Comparison of ENCODE assay signal across 14 cellular contexts in genomic region chr2:100365434-100365833, GRCh38. TPM values are rescaled to one million over a fixed set of nuclear protein-coding genes. Genes with fewer than 3 reads are reported as not detected.
A peak's percentile ranks its signal among the peaks of the same experiment; 100 is the strongest.
DNase-seq lines count a peak whose midpoint lies in the region; ATAC-seq, FAIRE-seq and TF ChIP-seq lines count a peak whose summit lies in the region.
"Had no signal": no experiment of that assay in that cellular context is flagged by ENCODE, and none has a peak within 500 bp of the region (broad histone marks: within the 10 kb centered on the region; RNA-seq: fewer than 3 reads in every experiment).

No MANE protein-coding gene starts in this region.

- no peaks in the 10 kb centered on the region for H4K20me1 ChIP-seq in keratinocyte (ENCODE audit: control insufficient read depth, extremely low read depth, insufficient read depth, low read length)

- no peak overlapping the region for H2AFZ ChIP-seq in keratinocyte (ENCODE audit: control insufficient read depth, low read length)

- H3K4me3 ChIP-seq in adrenal gland (no peak overlapping the region), keratinocyte (ENCODE audit: control insufficient read depth in 2 of 3, extremely low read depth in 1 of 3, insufficient read depth in 2 of 3, low read depth in 1 of 3, low read length in 3 of 3) (no peak overlapping the region)

- no peaks in the 10 kb centered on the region for H3K9me1 ChIP-seq in keratinocyte (ENCODE audit: control insufficient read depth, extremely low read depth, insufficient read depth, low read length)

- dilution Hi-C loops in keratinocyte (cut with MboI; ENCODE audit: extremely low pct_ligation_motif_present, low sequenced_read_pairs) = no loop called here

- no peaks in the 10 kb centered on the region for H3K79me2 ChIP-seq in keratinocyte (ENCODE audit: control insufficient read depth, insufficient read depth, low read length)

- H3K4me1 ChIP-seq in adrenal gland (replicated peaks in 1 of 2) (peaks cover 0 to 12% of the 10 kb centered on the region in 2 donors), keratinocyte (ENCODE audit: control insufficient read depth, extremely low read depth, insufficient read depth, low read length) (peaks cover 9% of the 10 kb centered on the region)

- intact Hi-C loops in adrenal gland (cut with DNase I) = no loop called here

- H3K36me3 ChIP-seq in adrenal gland (replicated peaks in 1 of 2) (no peaks in the 10 kb centered on the region), keratinocyte (ENCODE audit: control insufficient read depth in 2 of 2, extremely low read depth in 1 of 2, insufficient read depth in 2 of 2, low read length in 2 of 2) (no peaks in the 10 kb centered on the region)

- no peaks in the 10 kb centered on the region for H3K9me3 ChIP-seq in adrenal gland (replicated peaks in 1 of 3)
- no peaks in the 10 kb centered on the region for H3K9me3 ChIP-seq in keratinocyte (ENCODE audit: control insufficient read depth, low read depth, low read length)

- TF ChIP-seq POLR2A in adrenal gland (IDR thresholded peaks at IDR 0.05) = no peak

- DNase-seq in DMS 273 (lab: John Stamatoyannopoulos, UW; ENCODE audit: unreplicated experiment) = peak; percentile 90
- peak; percentile 85 for DNase-seq in NCI-H128 (lab: John Stamatoyannopoulos, UW; ENCODE audit: unreplicated experiment)
- DNase-seq in adrenal gland = peak; percentile 67 to 90 (median 81)
- DNase-seq in keratinocyte (ENCODE audit: low read depth, low spot score) = peak; percentile 63
- no peak for DNase-seq in UCSD-AML1 (lab: John Stamatoyannopoulos, UW; ENCODE audit: unreplicated experiment)
- DNase-seq in frontal cortex (ENCODE audit: low spot score in 2 of 2) = no peak
- DNase-seq: activated naive CD4-positive, alpha-beta T cell treated with anti-CD3 and anti-CD28 coated beads for 36 hours; DND-41; glutamatergic neuron; NCI-H510A treated with DMSO at 0.1 percent for 48 hours had no signal

- WGBS in adrenal gland, 4 donors = 27 to 34% (median 31%) methylated on average over 3 of the region's 3 CpGs

- H3K27ac ChIP-seq in adrenal gland (no peak overlapping the region), keratinocyte (ENCODE audit: control insufficient read depth, insufficient read depth, low read length) (no peak overlapping the region)
- H3K27ac ChIP-seq: VCaP had no signal

- no peaks in the 10 kb centered on the region for H3K27me3 ChIP-seq in adrenal gland
- H3K27me3 ChIP-seq in keratinocyte (ENCODE audit: control insufficient read depth, extremely low read depth, insufficient read depth, low read length) = peaks cover 5% of the 10 kb centered on the region

- peak; percentile 81 for FAIRE-seq in keratinocyte (lab: Jason Lieb, UNC)
- FAIRE-seq in frontal cortex (lab: Jason Lieb, UNC) = no peak

- TF ChIP-seq CTCF in adrenal gland (IDR thresholded peaks at IDR 0.05) (no peak), keratinocyte (optimal IDR thresholded peaks at IDR 0.05 in 1 of 3, IDR thresholded peaks at IDR 0.05 in 1 of 3, conservative IDR thresholded peaks at IDR 0.05 in 1 of 3; ENCODE audit: extremely low read depth in 1 of 3, insufficient read depth in 2 of 3, low read length in 3 of 3) (no peak)

- H3K9ac ChIP-seq in keratinocyte (ENCODE audit: control insufficient read depth, extremely low read depth, insufficient read depth, low read length) = no peak overlapping the region

- no peak overlapping the region for H3K4me2 ChIP-seq in keratinocyte (ENCODE audit: control insufficient read depth, extremely low read depth, insufficient read depth, low read depth, low read length)

- ATAC-seq in HG03135 (IDR thresholded peaks at IDR 0.05; ENCODE audit: unreplicated experiment) = no peak
- no peak for ATAC-seq in GM18909 (IDR thresholded peaks at IDR 0.05; ENCODE audit: poor library complexity, unreplicated experiment)
- ATAC-seq: natural killer cell treated with Interleukin-12 subunit alpha and Interleukin-12 subunit beta and Interleukin-15 and Interleukin-18, amount 100 ng/mL, for 72 hours had no signal

RNA-seq across cellular contexts. Expression of gene LONRF2, which starts 43.1 kb away (rescaled TPM):
- total RNA-seq in adrenal gland (100 to 1,000 TPM in 1 of 8 donors, 10 to 100 TPM in 7; 30.5 to 110 (median 61.9) TPM), frontal cortex (47.3 TPM)
- polyA plus RNA-seq in adrenal gland (10 to 100 TPM in 1 of 3 donors, 1 to 10 TPM in 2; 8.1 to 32.5 (median 8.4) TPM), keratinocyte (not detected in 3 replicates)
- polyA plus RNA-seq in keratinocyte (2011; ENCODE audit: low read depth) = not detected
- 0.02 TPM in 1 of 2 replicates, not detected in the other for polyA plus RNA-seq in keratinocyte (2011; cell fraction: cytosol; rRNA removed)
- 0.05 and 0.12 TPM in 2 replicates for polyA plus RNA-seq in keratinocyte (2011; cell fraction: nucleus; rRNA removed)
- polyA plus RNA-seq in keratinocyte (2012; ENCODE audit: low replicate concordance) = not detected in 2 replicates
- not detected in 3 replicates for polyA minus RNA-seq in keratinocyte
- polyA minus RNA-seq in keratinocyte (2011; cell fraction: cytosol; rRNA and poly(A)+ RNA removed) = not detected
- under 0.01 and 0.08 TPM in 2 replicates for polyA minus RNA-seq in keratinocyte (2011; cell fraction: nucleus; rRNA and poly(A)+ RNA removed)
- total RNA-seq: activated naive CD4-positive, alpha-beta T cell treated with anti-CD3 and anti-CD28 coated beads for 36 hours; natural killer cell treated with Interleukin-12 subunit alpha and Interleukin-12 subunit beta and Interleukin-15 and Interleukin-18, amount 100 ng/mL, for 72 hours had no signal

RNA-seq across cellular contexts. Expression of gene CHST10, which starts 52.0 kb away (rescaled TPM):
- total RNA-seq in adrenal gland (10 to 100 TPM in 4 of 8 donors, 1 to 10 TPM in 4; 5.6 to 15.3 (median 10.3) TPM), frontal cortex (82.3 TPM)
- polyA plus RNA-seq in adrenal gland (10 to 100 TPM in 1 of 3 donors, 1 to 10 TPM in 2; 8.9 to 10.1 (median 9.9) TPM), keratinocyte (1.0 to 3.4 TPM (median 1.6 TPM) in 3 replicates)
- polyA plus RNA-seq in keratinocyte (2011; ENCODE audit: low read depth) = not detected
- 0.82 and 1.2 TPM in 2 replicates for polyA plus RNA-seq in keratinocyte (2011; cell fraction: cytosol; rRNA removed)
- 2.5 and 3.3 TPM in 2 replicates for polyA plus RNA-seq in keratinocyte (2011; cell fraction: nucleus; rRNA removed)
- polyA plus RNA-seq in keratinocyte (2012; ENCODE audit: low replicate concordance) = 1.7 TPM in 1 of 2 replicates, not detected in the other
- polyA minus RNA-seq in keratinocyte = 1.7 to 3.0 TPM (median 2.0 TPM) in 3 replicates
- 0.58 TPM for polyA minus RNA-seq in keratinocyte (2011; cell fraction: cytosol; rRNA and poly(A)+ RNA removed)
- 0.95 and 2.0 TPM in 2 replicates for polyA minus RNA-seq in keratinocyte (2011; cell fraction: nucleus; rRNA and poly(A)+ RNA removed)

Comparison
In these comparisons a context has a peak if more than half of its experiments do, and no peak if none do; other contexts are left out.
1. DNase-seq: peak in DMS 273 (single experiment), NCI-H128 (single experiment), adrenal gland (7 of 7) and keratinocyte (single experiment); none in UCSD-AML1 (single experiment) and frontal cortex (0 of 2).